24 cellular contexts compared by ENCODE assay signal in genomic region chr10:131000244-131000643, GRCh38.
A peak's percentile ranks its signal among the peaks of the same experiment; 100 is the strongest.
DNase-seq lines count a peak whose midpoint lies in the region; ATAC-seq and TF ChIP-seq lines count a peak whose summit lies in the region.
"Had no signal": no experiment of that assay in that cellular context is flagged by ENCODE, and none has a peak within 500 bp of the region (broad histone marks: within the 10 kb centered on the region; RNA-seq: fewer than 3 reads in every experiment).

No MANE protein-coding gene starts in this region.

- H3K9me3 ChIP-seq in BLaER1 (peaks cover 12% of the 10 kb centered on the region), H9 (ENCODE audit: control insufficient read depth, low read depth, low read length) (no peaks in the 10 kb centered on the region), esophagus muscularis mucosa (peaks cover 0 to 9% (median 0%) of the 10 kb centered on the region in 4 donors), gastrocnemius medialis (no peaks in the 10 kb centered on the region)
- H3K9me3 ChIP-seq: A549, BE2C, Caco-2, HAP-1 had no signal

- H3K56ac ChIP-seq in H9 (ENCODE audit: insufficient read length, low read depth, low read length): no peak overlapping the region

- no peak overlapping the region for H3K4ac ChIP-seq in H9 (ENCODE audit: low read depth, low read length)

- no peak overlapping the region for H3K14ac ChIP-seq in H9 (ENCODE audit: insufficient read depth, low read length)

- H2BK15ac ChIP-seq in H9 (ENCODE audit: low read depth, low read length): no peak overlapping the region

- no peak overlapping the region for H2BK120ac ChIP-seq in H9 (ENCODE audit: low read depth, low read length, poor library complexity, severe bottlenecking)

- TF ChIP-seq POLR2A in esophagus muscularis mucosa (IDR thresholded peaks at IDR 0.05; ENCODE audit: low read depth) (no peak), gastrocnemius medialis (IDR thresholded peaks at IDR 0.05) (no peak)

- H2AK5ac ChIP-seq in H9 (ENCODE audit: insufficient read length, low read length): peak overlapping the region; percentile 10

- H4K8ac ChIP-seq in H9 (replicated peaks; ENCODE audit: insufficient read length, low read depth, low read length): no peak overlapping the region

- peaks cover 17 to 19% of the 10 kb centered on the region in 2 experiments for H3K9me3 Mint-ChIP-seq in H9

- H4K5ac ChIP-seq in H9 (ENCODE audit: insufficient read length, low read depth, low read length): no peak overlapping the region

- no peak overlapping the region for H2AFZ ChIP-seq in H9 (ENCODE audit: low read length)
- H2AFZ ChIP-seq: GM23248 had no signal

- no peak overlapping the region for H3K18ac ChIP-seq in H9 (ENCODE audit: insufficient read length, low read depth, low read length)

- no peak overlapping the region for H3K4me3 ChIP-seq in BLaER1
- no peak overlapping the region for H3K4me3 ChIP-seq in esophagus muscularis mucosa
- no peak overlapping the region for H3K4me3 ChIP-seq in gastrocnemius medialis
- H3K4me3 ChIP-seq: A549, GM12878, GM23248, HAP-1 had no signal

- peaks cover 24% of the 10 kb centered on the region for H3K27me3 ChIP-seq in BLaER1
- no peaks in the 10 kb centered on the region for H3K27me3 ChIP-seq in H9 (ENCODE audit: insufficient read depth, low read length)
- H3K27me3 ChIP-seq in esophagus muscularis mucosa: peaks cover 0 to 32% (median 0%) of the 10 kb centered on the region in 4 donors
- H3K27me3 ChIP-seq in gastrocnemius medialis: no peaks in the 10 kb centered on the region
- H3K27me3 ChIP-seq: BE2C had no signal

- peak overlapping the region; percentile 71; the same call in 1 of the 2 replicates for H3K4me2 ChIP-seq in BLaER1
- no peak overlapping the region for H3K4me2 ChIP-seq in H9 (ENCODE audit: insufficient read depth, insufficient read length, low read length)
- H3K4me2 ChIP-seq: A549 had no signal

- H3K36me3 ChIP-seq in BLaER1 (no peaks in the 10 kb centered on the region), esophagus muscularis mucosa (no peaks in the 10 kb centered on the region), gastrocnemius medialis (no peaks in the 10 kb centered on the region)
- H3K36me3 ChIP-seq: BE2C, HAP-1 had no signal

- no CpG with 5 or more reads among the region's 6 CpGs for WGBS in H9 (ENCODE audit: extremely low coverage, insufficient read length, low lambda C conversion rate)
- WGBS in esophagus muscularis mucosa: 75% methylated on average over 6 of the region's 6 CpGs

- H3K9ac ChIP-seq in BLaER1: no peak overlapping the region
- H3K9ac ChIP-seq in H9 (ENCODE audit: extremely low read depth, insufficient read length, low read length): no peak overlapping the region
- H3K9ac ChIP-seq: GM23248 had no signal

- intact Hi-C loops in esophagus muscularis mucosa (cut with DNase I): no loop called here
- intact Hi-C loops in gastrocnemius medialis (cut with DNase I; ENCODE audit: low total_unique reads): no loop called here

- peaks cover 61 to 68% of the 10 kb centered on the region in 2 experiments for H3K4me1 Mint-ChIP-seq in H9
- H3K4me1 Mint-ChIP-seq: CD4-positive, CD25-positive, alpha-beta regulatory T cell had no signal

- H2BK12ac ChIP-seq in H9 (ENCODE audit: insufficient read length, low read depth, low read length): no peak overlapping the region

- H3K23ac ChIP-seq in H9 (ENCODE audit: insufficient read length, low read depth, low read length): no peak overlapping the region

- no peaks in the 10 kb centered on the region for H3K79me1 ChIP-seq in H9 (ENCODE audit: insufficient read depth, low read depth, low read length, poor library complexity, severe bottlenecking)

- no peak overlapping the region for H3T11ph ChIP-seq in H9 (ENCODE audit: low read length)

- H3K27ac ChIP-seq in BLaER1 (no peak overlapping the region), H9 (ENCODE audit: insufficient read length, low read depth, low read length) (no peak overlapping the region), esophagus muscularis mucosa (replicated peaks in 1 of 4) (no peak overlapping the region), gastrocnemius medialis (peak overlapping the region in 3 of 4 donors; percentile 21 to 80 (median 46))
- H3K27ac ChIP-seq: A549, C4-2B, GM23248 had no signal

- H3K79me2 ChIP-seq in H9 (ENCODE audit: insufficient read depth, low read length): no peaks in the 10 kb centered on the region

- no peak for DNase-seq in H9
- DNase-seq in esophagus muscularis mucosa (ENCODE audit: extremely low spot score): peak; percentile 83
- no peak for DNase-seq in gastrocnemius medialis
- no peak for DNase-seq in activated CD4-positive, alpha-beta T cell treated with anti-CD3 and anti-CD28 coated beads for 48 hours
- no peak for DNase-seq in NCI-H345 treated with DMSO at 0.1 percent for 48 hours (lab: John Stamatoyannopoulos, UW; ENCODE audit: unreplicated experiment)
- DNase-seq in KBM-7: no peak
- DNase-seq: 8988T; ACHN; AML-193; BE2C; Caco-2; CD4-positive, CD25-positive, alpha-beta regulatory T cell; DMS 273 treated with DMSO at 0.1 percent for 48 hours; DMS79; EL; GDM1; GM23248; HFFc6 had no signal

- 0 out of 7 replicates have a peak overlapping the region, but pooled peaks of 1 of the 3 experiments have one; percentile 1 for H3K27ac Mint-ChIP-seq in H9
- H3K27ac Mint-ChIP-seq: CD4-positive, CD25-positive, alpha-beta regulatory T cell; CD8-positive, alpha-beta T cell; HFFc6 had no signal

- H4K20me1 ChIP-seq in BLaER1 (peaks cover 14% of the 10 kb centered on the region), H9 (ENCODE audit: control insufficient read depth, insufficient read depth, insufficient read length) (no peaks in the 10 kb centered on the region)

- no peak for ATAC-seq in gastrocnemius medialis
- ATAC-seq: A549; CD8-positive, alpha-beta T cell; GM12878 had no signal

- H3K23me2 ChIP-seq in H9 (ENCODE audit: insufficient read length, low read depth, low read length, poor library complexity, severe bottlenecking): no peaks in the 10 kb centered on the region

- TF ChIP-seq EP300 in esophagus muscularis mucosa (IDR thresholded peaks at IDR 0.05): no peak

- peaks cover 4 to 25% (median 13%) of the 10 kb centered on the region in 3 experiments; a peak in 5 of 7 replicates for H3K36me3 Mint-ChIP-seq in H9 (ENCODE audit: insufficient read depth in 1 of 3, low read depth in 3 of 3)
- H3K36me3 Mint-ChIP-seq: CD4-positive, CD25-positive, alpha-beta regulatory T cell; CD8-positive, alpha-beta T cell had no signal

- H3K4me1 ChIP-seq in BLaER1 (peaks cover 70% of the 10 kb centered on the region), H9 (ENCODE audit: insufficient read depth, low read length) (peaks cover 26% of the 10 kb centered on the region), esophagus muscularis mucosa (no peaks in the 10 kb centered on the region), gastrocnemius medialis (peaks cover 31 to 50% of the 10 kb centered on the region in 2 donors)
- H3K4me1 ChIP-seq: A549, BE2C, Caco-2, HAP-1 had no signal

- H4K91ac ChIP-seq in H9 (ENCODE audit: insufficient read length, low read depth, low read length): no peak overlapping the region

- in situ Hi-C loops in gastrocnemius medialis (cut with MboI; ENCODE audit: low sequenced_read_pairs in 4 of 4) (no loop called here), KBM-7 (cut with MboI; ENCODE audit: low pct_unique_long_range_greater_than_20kb, low sequenced_read_pairs) (no loop called here)

- H2BK5ac ChIP-seq in H9 (ENCODE audit: insufficient read length, low read length): no peak overlapping the region

- no peak overlapping the region for H3K4me3 Mint-ChIP-seq in H9
- H3K4me3 Mint-ChIP-seq: CD4-positive, CD25-positive, alpha-beta regulatory T cell; CD8-positive, alpha-beta T cell; HFFc6 had no signal

- TF ChIP-seq CTCF in H9 (conservative IDR thresholded peaks at IDR 0.05) (no peak), esophagus muscularis mucosa (IDR thresholded peaks at IDR 0.05) (no peak), gastrocnemius medialis (IDR thresholded peaks at IDR 0.05 in 4 of 5, conservative IDR thresholded peaks at IDR 0.05 in 1 of 5) (no peak)

- peaks cover 5% of the 10 kb centered on the region for H3K27me3 Mint-ChIP-seq in H9 (ENCODE audit: low read depth)
- H3K27me3 Mint-ChIP-seq: CD4-positive, CD25-positive, alpha-beta regulatory T cell had no signal

- no peak overlapping the region for H2BK20ac ChIP-seq in H9 (ENCODE audit: low read depth, low read length, poor library complexity, severe bottlenecking)

Comparison
In these comparisons a context has a peak if more than half of its experiments do, and no peak if none do; other contexts are left out.
1. H3K27ac ChIP-seq: peak in gastrocnemius medialis (3 of 4); none in BLaER1 (single experiment), H9 (single experiment) and esophagus muscularis mucosa (0 of 4).